Comparison of ENCODE assay signal across 1 cellular context in genomic region chr12:67916266-67916970, GRCh38.
TF ChIP-seq lines count a peak whose summit lies in the region.

No MANE protein-coding gene starts in this region.

TF ChIP-seq in HEK293, 187 proteins besides CTCF, POLR2A, EP300 and RAD21 (continued from another document):
- TF ChIP-seq REST (tag by site-specific recombination; IDR thresholded peaks at IDR 0.05), result no peak
